16 cellular contexts compared by ENCODE assay signal in genomic region chr3:125589743-125590142, GRCh38. TPM values are rescaled to one million over a fixed set of nuclear protein-coding genes. Genes with fewer than 3 reads are reported as not detected.
A peak's percentile ranks its signal among the peaks of the same experiment; 100 is the strongest.
DNase-seq lines count a peak whose midpoint lies in the region; ATAC-seq, FAIRE-seq and TF ChIP-seq lines count a peak whose summit lies in the region.
"Had no signal": no experiment of that assay in that cellular context is flagged by ENCODE, and none has a peak within 500 bp of the region (broad histone marks: within the 10 kb centered on the region; RNA-seq: fewer than 3 reads in every experiment).

No MANE protein-coding gene starts in this region.

- no TSS peak for BruUV-seq in OCI-LY7 (replicated peaks; lab: Mats Ljungman, UMichigan)

- H3K4me2 ChIP-seq in OCI-LY7 (ENCODE audit: low read length), result peak overlapping the region; percentile 80

- FAIRE-seq in GM18507 (lab: Jason Lieb, UNC), result peak; percentile 72

- intact Hi-C loops in OCI-LY7 (cut with micrococcal nuclease; ENCODE audit: unreplicated experiment), result loop anchor here (5.0 to 10.0 kb wide), 6 partner anchors 328 to 855 kb away; partner anchors contain the start of genes HEG1, KLF15 and UMPS
- intact Hi-C loops in psoas muscle (cut with DNase I), result loop anchor here in 1 of 2 donors (10.0 kb wide), 2 partner anchors 65 to 595 kb away; partner anchors contain the start of gene SNX4

- no peaks in the 10 kb centered on the region for H3K27me3 ChIP-seq in psoas muscle (ENCODE audit: insufficient read depth in 3 of 3, low read length in 2 of 3)
- H3K27me3 ChIP-seq: testis had no signal

- H3K9me2 ChIP-seq in OCI-LY7 (ENCODE audit: insufficient read depth, low read length), result no peaks in the 10 kb centered on the region

- TF ChIP-seq CTCF in OCI-LY7 (conservative IDR thresholded peaks at IDR 0.05; ENCODE audit: low read length) (no peak), psoas muscle (IDR thresholded peaks at IDR 0.05) (no peak)

- no peak for DNase-seq in GM18507 (ENCODE audit: extremely low spot score, insufficient read length, low read depth)
- DNase-seq in OCI-LY7 (ENCODE audit: low spot score), result peak; percentile 77
- no peak for DNase-seq in psoas muscle
- DNase-seq in DMS153 (lab: John Stamatoyannopoulos, UW), result no peak
- no peak for DNase-seq in NCI-H446 (lab: John Stamatoyannopoulos, UW)
- DNase-seq: activated CD4-positive, alpha-beta T cell treated with anti-CD3 and anti-CD28 coated beads for 1 hour; activated T-cell treated with anti-CD3 and anti-CD28 coated beads, Interleukin-2, amount 50 U/mL, for 1 hour; amygdala; CD8-positive, alpha-beta T cell; GOT3; NCI-H1694 treated with DMSO at 0.1 percent for 48 hours; testis had no signal

- H3K79me2 ChIP-seq in OCI-LY7 (ENCODE audit: insufficient read depth, low read depth, low read length), result peaks cover 62% of the 10 kb centered on the region; the same call in 1 of the 2 replicates

- CTCF ChIA-PET in OCI-LY7 (lab: Charles Lee; ENCODE audit: unreplicated experiment), result no interaction called here

- peaks cover 42% of the 10 kb centered on the region for H3K4me1 ChIP-seq in OCI-LY7 (ENCODE audit: insufficient read depth, low read length, poor library complexity, severe bottlenecking)
- peaks cover 83% of the 10 kb centered on the region for H3K4me1 ChIP-seq in psoas muscle

- ATAC-seq in HG03196 (IDR thresholded peaks at IDR 0.05; ENCODE audit: unreplicated experiment), result peak; percentile 40
- no peak for ATAC-seq in psoas muscle
- no peak for ATAC-seq in GM21723 (IDR thresholded peaks at IDR 0.05; ENCODE audit: unreplicated experiment)
- no peak for ATAC-seq in HG03469 (IDR thresholded peaks at IDR 0.05; ENCODE audit: unreplicated experiment)
- ATAC-seq: CD8-positive, alpha-beta T cell; SK-N-SH treated with all-trans-retinoic acid at 6 μM for 48 hours had no signal

- peak overlapping the region; percentile 50 for H3K4me3 ChIP-seq in OCI-LY7 (ENCODE audit: low read depth, low read length, poor library complexity, severe bottlenecking)
- H3K4me3 ChIP-seq in psoas muscle, result peak overlapping the region; percentile 6
- H3K4me3 ChIP-seq: testis had no signal

- peaks cover 17% of the 10 kb centered on the region for H4K20me1 ChIP-seq in OCI-LY7 (ENCODE audit: insufficient read depth, low read length)

- peak overlapping the region; percentile 43; the same call in 1 of the 2 replicates for H2AFZ ChIP-seq in OCI-LY7 (ENCODE audit: low read length)

- peak overlapping the region; percentile 52 for H3K27ac ChIP-seq in OCI-LY7 (ENCODE audit: low read depth, low read length, poor library complexity, severe bottlenecking)
- H3K27ac ChIP-seq in psoas muscle, result no peak overlapping the region
- H3K27ac ChIP-seq: testis had no signal

- POLR2A ChIA-PET in OCI-LY7 (lab: Charles Lee), result no interaction called here

- H3K36me3 ChIP-seq in OCI-LY7 (ENCODE audit: insufficient read depth, low read length) (no peaks in the 10 kb centered on the region; the same call in 1 of the 2 replicates), psoas muscle (ENCODE audit: insufficient read depth in 1 of 2, low read depth in 1 of 2) (peaks cover 0 to 20% of the 10 kb centered on the region in 2 donors)

- H3K9me3 ChIP-seq in OCI-LY7 (ENCODE audit: low read length), result no peaks in the 10 kb centered on the region
- no peaks in the 10 kb centered on the region for H3K9me3 ChIP-seq in psoas muscle
- H3K9me3 ChIP-seq: testis had no signal

RNA-seq across cellular contexts. Expression of gene OSBPL11, which starts 5.6 kb away (rescaled TPM):
- total RNA-seq in OCI-LY7 (2014; rRNA removed; shearing (Covaris generic)), result 7.1 TPM in 2 replicates
- total RNA-seq in OCI-LY7 (2022) (15.5 TPM in 2 replicates), psoas muscle (10 to 100 TPM; 24.1 to 74.7 (median 50.1) TPM)
- 10 to 100 TPM; 15.1 to 57.3 (median 36.9) TPM for polyA plus RNA-seq in psoas muscle
